Comparison of ENCODE assay signal across 1 cellular context in the genomic region with DNA sequence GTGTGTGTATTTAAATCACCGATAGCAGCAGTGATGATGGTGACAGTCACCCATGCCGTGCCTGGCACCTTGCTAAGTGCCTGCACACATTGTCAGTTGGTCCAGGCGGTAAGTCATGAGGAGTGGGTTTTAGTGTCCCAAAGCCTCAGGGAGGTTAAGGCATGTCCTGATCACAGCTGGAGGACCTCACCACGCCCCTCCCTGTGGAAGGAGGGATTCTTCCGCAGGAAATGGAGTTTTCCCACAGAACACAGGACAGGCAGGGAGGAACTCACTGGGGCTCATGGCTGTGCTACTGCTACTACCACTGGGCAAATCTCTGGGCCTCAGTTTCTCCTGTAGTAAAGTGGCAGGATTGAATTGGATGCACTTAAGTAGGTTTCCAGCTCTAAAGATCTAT.
TF ChIP-seq lines count a peak whose summit lies in the region.

No MANE protein-coding gene starts in this region.

TF ChIP-seq in HepG2, 621 proteins besides CTCF, POLR2A, EP300 and RAD21 (continued from another document):
- TF ChIP-seq, protein P1, sequence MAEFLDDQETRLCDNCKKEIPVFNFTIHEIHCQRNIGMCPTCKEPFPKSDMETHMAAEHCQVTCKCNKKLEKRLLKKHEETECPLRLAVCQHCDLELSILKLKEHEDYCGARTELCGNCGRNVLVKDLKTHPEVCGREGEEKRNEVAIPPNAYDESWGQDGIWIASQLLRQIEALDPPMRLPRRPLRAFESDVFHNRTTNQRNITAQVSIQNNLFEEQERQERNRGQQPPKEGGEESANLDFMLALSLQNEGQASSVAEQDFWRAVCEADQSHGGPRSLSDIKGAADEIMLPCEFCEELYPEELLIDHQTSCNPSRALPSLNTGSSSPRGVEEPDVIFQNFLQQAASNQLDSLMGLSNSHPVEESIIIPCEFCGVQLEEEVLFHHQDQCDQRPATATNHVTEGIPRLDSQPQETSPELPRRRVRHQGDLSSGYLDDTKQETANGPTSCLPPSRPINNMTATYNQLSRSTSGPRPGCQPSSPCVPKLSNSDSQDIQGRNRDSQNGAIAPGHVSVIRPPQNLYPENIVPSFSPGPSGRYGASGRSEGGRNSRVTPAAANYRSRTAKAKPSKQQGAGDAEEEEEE (CRISPR knock-in tag; IDR thresholded peaks at IDR 0.05; ENCODE audit: borderline replicate concordance): no peak
- no peak for TF ChIP-seq FOSL2 (CRISPR knock-in tag; IDR thresholded peaks at IDR 0.05)
- TF ChIP-seq, protein P2, sequence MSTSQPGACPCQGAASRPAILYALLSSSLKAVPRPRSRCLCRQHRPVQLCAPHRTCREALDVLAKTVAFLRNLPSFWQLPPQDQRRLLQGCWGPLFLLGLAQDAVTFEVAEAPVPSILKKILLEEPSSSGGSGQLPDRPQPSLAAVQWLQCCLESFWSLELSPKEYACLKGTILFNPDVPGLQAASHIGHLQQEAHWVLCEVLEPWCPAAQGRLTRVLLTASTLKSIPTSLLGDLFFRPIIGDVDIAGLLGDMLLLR (CRISPR knock-in tag; IDR thresholded peaks at IDR 0.05): no peak
- TF ChIP-seq KMT2A (CRISPR knock-in tag; IDR thresholded peaks at IDR 0.05): no peak
- TF ChIP-seq ZNF598 (CRISPR knock-in tag; IDR thresholded peaks at IDR 0.05; ENCODE audit: borderline replicate concordance): no peak
- no peak for TF ChIP-seq SMAD1 (CRISPR knock-in tag; IDR thresholded peaks at IDR 0.05; ENCODE audit: borderline replicate concordance, low read depth)
- TF ChIP-seq, protein P3, sequence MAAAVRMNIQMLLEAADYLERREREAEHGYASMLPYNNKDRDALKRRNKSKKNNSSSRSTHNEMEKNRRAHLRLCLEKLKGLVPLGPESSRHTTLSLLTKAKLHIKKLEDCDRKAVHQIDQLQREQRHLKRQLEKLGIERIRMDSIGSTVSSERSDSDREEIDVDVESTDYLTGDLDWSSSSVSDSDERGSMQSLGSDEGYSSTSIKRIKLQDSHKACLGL (CRISPR knock-in tag; IDR thresholded peaks at IDR 0.05): no peak
- TF ChIP-seq MATR3 (CRISPR knock-in tag; IDR thresholded peaks at IDR 0.05): no peak
- no peak for TF ChIP-seq ZNF20 (CRISPR knock-in tag; IDR thresholded peaks at IDR 0.05)
